In the genomic region with DNA sequence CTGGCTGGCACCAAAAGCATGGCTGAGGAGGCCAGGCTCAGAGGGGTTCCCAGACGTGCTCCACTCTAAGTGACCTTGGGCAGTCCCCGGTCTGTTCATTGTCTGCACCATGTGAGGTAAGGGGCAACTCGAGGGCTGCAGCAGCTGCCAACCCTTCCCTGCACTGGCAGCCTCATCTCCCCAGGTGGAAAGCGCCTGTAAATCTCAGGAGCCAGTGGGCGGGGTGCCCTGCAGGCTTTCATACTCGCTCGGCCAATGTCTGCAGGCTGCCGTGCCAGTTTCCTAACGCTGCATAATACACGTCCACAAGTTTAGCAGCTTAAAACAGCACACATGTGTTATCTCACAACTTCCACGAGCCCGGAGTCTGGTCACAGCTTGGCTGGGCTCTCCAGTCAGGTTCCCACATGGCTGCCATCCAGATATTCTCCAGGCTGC, we compare ENCODE assay signal across 21 cellular contexts. TPM values are rescaled to one million over a fixed set of nuclear protein-coding genes. Genes with fewer than 3 reads are reported as not detected.
DNase-seq lines count a peak whose midpoint lies in the region; ATAC-seq and TF ChIP-seq lines count a peak whose summit lies in the region.
"Had no signal": no experiment of that assay in that cellular context is flagged by ENCODE, and none has a peak within 500 bp of the region (broad histone marks: within the 10 kb centered on the region; RNA-seq: fewer than 3 reads in every experiment).

No MANE protein-coding gene starts in this region.

- no peaks in the 10 kb centered on the region for H3K27me3 Mint-ChIP-seq in activated CD8-positive, alpha-beta T cell treated with anti-CD3 and anti-CD28 coated beads, Interleukin-2, amount 10 ng/mL, durations not matched to agents 7 days and 5 days (ENCODE audit: low read depth)

- no peak overlapping the region for H3K27ac Mint-ChIP-seq in activated CD8-positive, alpha-beta T cell treated with anti-CD3 and anti-CD28 coated beads, Interleukin-2, amount 10 ng/mL, durations not matched to agents 7 days and 5 days
- H3K27ac Mint-ChIP-seq: activated B cell treated with CpG ODN at 0.5 μM for 24 hours; activated T-cell treated with anti-CD3 and anti-CD28 coated beads, Interleukin-2, amount 50 U/mL, for 72 hours; immature natural killer cell had no signal

- DNase-seq in NCI-H345 (lab: John Stamatoyannopoulos, UW) (peak; percentile 9), NCI-H345 treated with DMSO at 0.1 percent for 48 hours (lab: John Stamatoyannopoulos, UW; ENCODE audit: unreplicated experiment) (no peak), Panc1 (ENCODE audit: low read depth, low spot score) (no peak), heart right ventricle (peak; percentile 45 to 62), posterior cingulate gyrus (peak in 6 of 10 donors; percentile 36 to 89 (median 64)), GOT3 (lab: John Stamatoyannopoulos, UW) (no peak)
- no peak for DNase-seq in activated CD8-positive, alpha-beta T cell treated with anti-CD3 and anti-CD28 coated beads, Interleukin-2, amount 10 ng/mL, durations not matched to agents 7 days and 5 days
- DNase-seq: 8988T; activated B cell treated with CpG ODN at 0.5 μM for 24 hours; activated T-cell treated with anti-CD3 and anti-CD28 coated beads, Interleukin-2, amount 50 U/mL, for 72 hours; immature natural killer cell; lower lobe of right lung; NCI-H1694; NCI-H2171 treated with DMSO at 0.1 percent for 48 hours; NCI-H748 treated with DMSO at 0.1 percent for 48 hours; stimulated activated CD4-positive, alpha-beta T cell treated with anti-CD3 and anti-CD28 coated beads, Interleukin-4, amount 100 ng/mL, for 4 hours; upper lobe of left lung had no signal

- H3K36me3 Mint-ChIP-seq in activated CD8-positive, alpha-beta T cell treated with anti-CD3 and anti-CD28 coated beads, Interleukin-2, amount 10 ng/mL, durations not matched to agents 7 days and 5 days (ENCODE audit: low read depth) = peaks cover 3% of the 10 kb centered on the region
- H3K36me3 Mint-ChIP-seq: brain, immature natural killer cell had no signal

- no TSS peak for BruUV-seq in Panc1 (replicated peaks; lab: Mats Ljungman, UMichigan)

- H3K9me3 Mint-ChIP-seq in activated CD8-positive, alpha-beta T cell treated with anti-CD3 and anti-CD28 coated beads, Interleukin-2, amount 10 ng/mL, durations not matched to agents 7 days and 5 days (ENCODE audit: insufficient read depth) = no peaks in the 10 kb centered on the region
- H3K9me3 Mint-ChIP-seq: activated B cell treated with CpG ODN at 0.5 μM for 24 hours, immature natural killer cell had no signal

- H3K4me1 Mint-ChIP-seq in activated CD8-positive, alpha-beta T cell treated with anti-CD3 and anti-CD28 coated beads, Interleukin-2, amount 10 ng/mL, durations not matched to agents 7 days and 5 days (ENCODE audit: low read depth) = peaks cover 29% of the 10 kb centered on the region

- no peaks in the 10 kb centered on the region for H3K36me3 ChIP-seq in Panc1 (ENCODE audit: control insufficient read depth, insufficient read depth, low read length)
- no peaks in the 10 kb centered on the region for H3K36me3 ChIP-seq in heart right ventricle
- H3K36me3 ChIP-seq: lower lobe of right lung, upper lobe of left lung had no signal

- H3K4me3 ChIP-seq in Panc1 (ENCODE audit: low read depth in 2 of 2, low read length in 2 of 2) = no peak overlapping the region
- no peak overlapping the region for H3K4me3 ChIP-seq in heart right ventricle
- H3K4me3 ChIP-seq: lower lobe of right lung, upper lobe of left lung had no signal

- 17 to 27% methylated on average over 12 of the region's 12 CpGs for WGBS in heart right ventricle, 2 donors

- peak; percentile 39; the same call in 1 of the 2 replicates for ATAC-seq in Panc1
- ATAC-seq in heart right ventricle = peak; percentile 66 to 90 (median 85)
- no peak for ATAC-seq in HG03432 (IDR thresholded peaks at IDR 0.05; ENCODE audit: unreplicated experiment)
- ATAC-seq in activated CD8-positive, alpha-beta T cell treated with anti-CD3 and anti-CD28 coated beads, Interleukin-2, amount 10 ng/mL, durations not matched to agents 7 days and 5 days = no peak
- ATAC-seq: HCT116 had no signal

- no peak overlapping the region for H3K4me3 Mint-ChIP-seq in activated CD8-positive, alpha-beta T cell treated with anti-CD3 and anti-CD28 coated beads, Interleukin-2, amount 10 ng/mL, durations not matched to agents 7 days and 5 days
- H3K4me3 Mint-ChIP-seq: activated B cell treated with CpG ODN at 0.5 μM for 24 hours; activated T-cell treated with anti-CD3 and anti-CD28 coated beads, Interleukin-2, amount 50 U/mL, for 72 hours; brain; immature natural killer cell had no signal

- CTCF ChIA-PET in Panc1 (lab: Charles Lee) = interaction anchor here (0.5 kb wide), 1 partner anchor 115 kb away, joined by 6 read pairs; no protein-coding TSS in a partner anchor
- CTCF ChIA-PET in activated CD8-positive, alpha-beta T cell treated with anti-CD3 and anti-CD28 coated beads, Interleukin-2, amount 10 ng/mL, durations not matched to agents 7 days and 5 days (lab: Charles Lee) = interaction anchor here (1.5 to 2.0 kb wide), 2 partner anchors 24 to 81 kb away, joined by 4 to 8 read pairs; no protein-coding TSS in a partner anchor

- intact Hi-C loops in Panc1 (cut with micrococcal nuclease; ENCODE audit: unreplicated experiment) (no loop called here), heart right ventricle (cut with DNase I) (no loop called here), posterior cingulate gyrus (cut with DNase I) (no loop called here)

- H3K27ac ChIP-seq in Panc1 (ENCODE audit: low read length) = no peak overlapping the region
- H3K27ac ChIP-seq in heart right ventricle = peak overlapping the region in 3 of 10 donors; percentile 20 to 53 (median 34)
- H3K27ac ChIP-seq: lower lobe of right lung, upper lobe of left lung had no signal

- in situ Hi-C loops in Panc1 (cut with HindIII; ENCODE audit: low pct_unique_long_range_greater_than_20kb, low sequenced_read_pairs) = no loop called here

- TF ChIP-seq CTCF in Panc1 (IDR thresholded peaks at IDR 0.05) = no peak
- no peak for TF ChIP-seq CTCF in heart right ventricle (IDR thresholded peaks at IDR 0.05)

- H3K4me1 ChIP-seq in Panc1 (ENCODE audit: control insufficient read depth, insufficient read depth, low read length) (no peaks in the 10 kb centered on the region), heart right ventricle (peaks cover 0 to 12% (median 7%) of the 10 kb centered on the region in 9 donors)
- H3K4me1 ChIP-seq: lower lobe of right lung, upper lobe of left lung had no signal

- H3K9me3 ChIP-seq in Panc1 (ENCODE audit: control insufficient read depth, insufficient read depth, low read depth, low read length) = no peaks in the 10 kb centered on the region
- no peaks in the 10 kb centered on the region for H3K9me3 ChIP-seq in heart right ventricle
- H3K9me3 ChIP-seq: lower lobe of right lung, upper lobe of left lung had no signal

- POLR2A ChIA-PET in Panc1 (lab: Charles Lee) = no interaction called here
- POLR2A ChIA-PET in activated CD8-positive, alpha-beta T cell treated with anti-CD3 and anti-CD28 coated beads, Interleukin-2, amount 10 ng/mL, durations not matched to agents 7 days and 5 days (lab: Charles Lee) = no interaction called here

- H3K27me3 ChIP-seq in Panc1 (ENCODE audit: control insufficient read depth, insufficient read depth, low read length) = peaks cover 5% of the 10 kb centered on the region; the same call in 1 of the 2 replicates
- no peaks in the 10 kb centered on the region for H3K27me3 ChIP-seq in heart right ventricle
- H3K27me3 ChIP-seq: upper lobe of left lung had no signal

RNA-seq across cellular contexts. Expression of gene GDF10, which starts 12.6 kb away (rescaled TPM):
- total RNA-seq in Panc1 (2021; ENCODE audit: unreplicated experiment) (1.2 TPM), heart right ventricle (1 to 10 TPM in 2 of 10 donors, under 1 TPM in 8; 0.10 to 1.6 (median 0.36) TPM)
- 0.74 TPM for polyA plus RNA-seq in Panc1 (2012; ENCODE audit: insufficient read length)
- polyA plus RNA-seq in heart right ventricle = under 1 TPM; 0.37 to 0.52 TPM
- not detected for total RNA-seq in activated CD8-positive, alpha-beta T cell treated with anti-CD3 and anti-CD28 coated beads, Interleukin-2, amount 10 ng/mL, durations not matched to agents 7 days and 5 days
- total RNA-seq: activated B cell treated with CpG ODN at 0.5 μM for 24 hours, SK-MEL-5 had no signal
- polyA plus RNA-seq: immature natural killer cell had no signal

RNA-seq across cellular contexts. Expression of gene GDF2, which starts 34.9 kb away (rescaled TPM):
- not detected for total RNA-seq in Panc1 (2021; ENCODE audit: unreplicated experiment)
- not detected for polyA plus RNA-seq in Panc1 (2012; ENCODE audit: insufficient read length)
- not detected for total RNA-seq in heart right ventricle
- not detected for polyA plus RNA-seq in heart right ventricle
- total RNA-seq in activated CD8-positive, alpha-beta T cell treated with anti-CD3 and anti-CD28 coated beads, Interleukin-2, amount 10 ng/mL, durations not matched to agents 7 days and 5 days = not detected
- total RNA-seq: activated B cell treated with CpG ODN at 0.5 μM for 24 hours; activated T-cell treated with anti-CD3 and anti-CD28 coated beads, Interleukin-2, amount 50 U/mL, for 72 hours; lower lobe of right lung; SK-MEL-5; upper lobe of left lung had no signal
- polyA plus RNA-seq: immature natural killer cell had no signal

Comparison
In these comparisons a context has a peak if more than half of its experiments do, and no peak if none do; other contexts are left out.
1. DNase-seq: peak in NCI-H345 (single experiment), heart right ventricle (2 of 2) and posterior cingulate gyrus (6 of 10); none in NCI-H345 treated with DMSO at 0.1 percent for 48 hours (single experiment), Panc1 (single experiment), activated CD8-positive, alpha-beta T cell treated with anti-CD3 and anti-CD28 coated beads, Interleukin-2, amount 10 ng/mL, durations not matched to agents 7 days and 5 days (single experiment) and GOT3 (single experiment).
2. ATAC-seq: peak in Panc1 (single experiment) and heart right ventricle (8 of 8); none in HG03432 (single experiment) and activated CD8-positive, alpha-beta T cell treated with anti-CD3 and anti-CD28 coated beads, Interleukin-2, amount 10 ng/mL, durations not matched to agents 7 days and 5 days (single experiment).